In genomic region chr20:43492101-43492500, GRCh38 we compare ENCODE assay signal across 13 cellular contexts. TPM values are rescaled to one million over a fixed set of nuclear protein-coding genes. Genes with fewer than 3 reads are reported as not detected.
DNase-seq lines count a peak whose midpoint lies in the region; ATAC-seq and TF ChIP-seq lines count a peak whose summit lies in the region.
"Had no signal": no experiment of that assay in that cellular context is flagged by ENCODE, and none has a peak within 500 bp of the region (broad histone marks: within the 10 kb centered on the region; RNA-seq: fewer than 3 reads in every experiment).

No MANE protein-coding gene starts in this region.

- H3K9me2 ChIP-seq in Karpas-422 (replicated peaks; ENCODE audit: insufficient read depth, low read length): no peaks in the 10 kb centered on the region

- no peak overlapping the region for H3K4me3 Mint-ChIP-seq in activated T-cell treated with anti-CD3 and anti-CD28 coated beads, Interleukin-2, amount 50 U/mL, for 4 hours
- H3K4me3 Mint-ChIP-seq: memory B cell had no signal

- H3K27ac ChIP-seq in smooth muscle cell (ENCODE audit: low read depth) (peak overlapping the region; percentile 35), Karpas-422 (ENCODE audit: low read length) (no peak overlapping the region)
- H3K27ac ChIP-seq: thoracic aorta, VCaP had no signal

- H4K20me1 ChIP-seq in smooth muscle cell (ENCODE audit: low read depth) (no peaks in the 10 kb centered on the region), Karpas-422 (ENCODE audit: insufficient read depth, low read depth, low read length) (no peaks in the 10 kb centered on the region)

- ATAC-seq in activated T-cell treated with anti-CD3 and anti-CD28 coated beads, Interleukin-2, amount 50 U/mL, for 4 hours: peak; percentile 48 to 62
- ATAC-seq in GM21717 (IDR thresholded peaks at IDR 0.05; ENCODE audit: unreplicated experiment) (peak; percentile 83), HG03521 (IDR thresholded peaks at IDR 0.05; ENCODE audit: unreplicated experiment) (peak; percentile 78)

- no peak for TF ChIP-seq CTCF in smooth muscle cell (IDR thresholded peaks at IDR 0.05; ENCODE audit: borderline replicate concordance, insufficient read depth, poor library complexity, severe bottlenecking)

- H3K9me3 ChIP-seq in smooth muscle cell (replicated peaks; ENCODE audit: low read depth) (no peaks in the 10 kb centered on the region), Karpas-422 (ENCODE audit: low read length) (no peaks in the 10 kb centered on the region)
- H3K9me3 ChIP-seq: thoracic aorta had no signal

- no peaks in the 10 kb centered on the region for H3K9me3 Mint-ChIP-seq in activated T-cell treated with anti-CD3 and anti-CD28 coated beads, Interleukin-2, amount 50 U/mL, for 4 hours

- H3K4me1 ChIP-seq in smooth muscle cell (ENCODE audit: low read depth) (no peaks in the 10 kb centered on the region), Karpas-422 (ENCODE audit: low read length) (no peaks in the 10 kb centered on the region)

- no peaks in the 10 kb centered on the region for H3K36me3 ChIP-seq in smooth muscle cell (ENCODE audit: low read depth)
- H3K36me3 ChIP-seq in Karpas-422 (ENCODE audit: insufficient read depth, low read length): no peaks in the 10 kb centered on the region
- H3K36me3 ChIP-seq: thoracic aorta had no signal

- 71% methylated on average over 3 of the region's 3 CpGs for WGBS in smooth muscle cell (ENCODE audit: low lambda C conversion rate)

- no peak overlapping the region for H2AFZ ChIP-seq in smooth muscle cell (ENCODE audit: low read depth)
- H2AFZ ChIP-seq in Karpas-422 (ENCODE audit: low read length): no peak overlapping the region

- peaks cover 13% of the 10 kb centered on the region for H3K27me3 Mint-ChIP-seq in activated T-cell treated with anti-CD3 and anti-CD28 coated beads, Interleukin-2, amount 50 U/mL, for 4 hours (ENCODE audit: low read depth)

- H3K4me2 ChIP-seq in smooth muscle cell (no peak overlapping the region), Karpas-422 (ENCODE audit: low read depth, low read length, poor library complexity, severe bottlenecking) (no peak overlapping the region)

- no peaks in the 10 kb centered on the region for H3K79me2 ChIP-seq in smooth muscle cell (ENCODE audit: low read depth)
- no peaks in the 10 kb centered on the region for H3K79me2 ChIP-seq in Karpas-422 (ENCODE audit: low read length)

- no peak for DNase-seq in activated T-cell treated with anti-CD3 and anti-CD28 coated beads, Interleukin-2, amount 50 U/mL, for 4 hours
- no peak for DNase-seq in activated T-cell treated with anti-CD3 and anti-CD28 coated beads, Interleukin-2, amount 50 U/mL, for 1 hour
- DNase-seq in smooth muscle cell (lab: John Stamatoyannopoulos, UW; ENCODE audit: unreplicated experiment) (no peak), NCI-H524 treated with DMSO at 0.1 percent for 48 hours (lab: John Stamatoyannopoulos, UW) (no peak), NCI-H748 treated with DMSO at 0.1 percent for 48 hours (lab: John Stamatoyannopoulos, UW) (no peak), Karpas-422 (no peak)
- DNase-seq: activated naive CD4-positive, alpha-beta T cell treated with anti-CD3 and anti-CD28 coated beads, Interleukin-2, amount 50 U/mL, for 16 hours; NCI-H1694 had no signal

- no peaks in the 10 kb centered on the region for H3K4me1 Mint-ChIP-seq in activated T-cell treated with anti-CD3 and anti-CD28 coated beads, Interleukin-2, amount 50 U/mL, for 4 hours (ENCODE audit: low read depth)
- H3K4me1 Mint-ChIP-seq: memory B cell had no signal

- H3K4me3 ChIP-seq in smooth muscle cell (no peak overlapping the region), Karpas-422 (ENCODE audit: low read length) (no peak overlapping the region)
- H3K4me3 ChIP-seq: thoracic aorta had no signal

- H3K36me3 Mint-ChIP-seq in activated T-cell treated with anti-CD3 and anti-CD28 coated beads, Interleukin-2, amount 50 U/mL, for 4 hours (ENCODE audit: insufficient read depth): no peaks in the 10 kb centered on the region

- no peaks in the 10 kb centered on the region for H3F3A ChIP-seq in smooth muscle cell (ENCODE audit: low read depth)

- no peak overlapping the region for H3K9ac ChIP-seq in smooth muscle cell (ENCODE audit: low read depth)
- H3K9ac ChIP-seq in Karpas-422 (ENCODE audit: low read length): no peak overlapping the region

- H3K27me3 ChIP-seq in smooth muscle cell (ENCODE audit: low read depth): no peaks in the 10 kb centered on the region
- H3K27me3 ChIP-seq in Karpas-422 (ENCODE audit: low read length): no peaks in the 10 kb centered on the region

RNA-seq across cellular contexts. Expression of gene L3MBTL1, which starts 15.4 kb away (rescaled TPM):
- 1 to 10 TPM; 3.9 to 4.0 (median 4.0) TPM for total RNA-seq in activated T-cell treated with anti-CD3 and anti-CD28 coated beads, Interleukin-2, amount 50 U/mL, for 4 hours
- 8.9 and 9.2 TPM in 2 replicates for total RNA-seq in smooth muscle cell
- 7.7 and 13.0 TPM in 2 replicates for polyA plus RNA-seq in smooth muscle cell
- total RNA-seq in Karpas-422 (2014; rRNA removed; shearing (Covaris generic); ENCODE audit: low replicate concordance): 15.5 and 31.2 TPM in 2 replicates

RNA-seq across cellular contexts. Expression of gene SRSF6, which starts 34.4 kb away (rescaled TPM):
- total RNA-seq in activated T-cell treated with anti-CD3 and anti-CD28 coated beads, Interleukin-2, amount 50 U/mL, for 4 hours: 100 to 1,000 TPM; 280 to 299 (median 287) TPM
- 85.0 and 96.0 TPM in 2 replicates for total RNA-seq in smooth muscle cell
- polyA plus RNA-seq in smooth muscle cell: 25.1 and 35.5 TPM in 2 replicates
- 61.4 and 69.9 TPM in 2 replicates for total RNA-seq in Karpas-422 (2014; rRNA removed; shearing (Covaris generic); ENCODE audit: low replicate concordance)
